In genomic region chr7:106054133-106054532, GRCh38 we compare ENCODE assay signal across 19 cellular contexts.
"Had no signal": no experiment of that assay in that cellular context is flagged by ENCODE, and none has a peak within 500 bp of the region (broad histone marks: within the 10 kb centered on the region; RNA-seq: fewer than 3 reads in every experiment).

No MANE protein-coding gene starts in this region.

- ATAC-seq: activated CD4-positive, alpha-beta T cell treated with anti-CD3 and anti-CD28 coated beads for 36 hours; T-helper 17 cell had no signal

- H3K4me3 ChIP-seq: PC-9 had no signal

- FAIRE-seq: colon, TTC549 had no signal

- H3K27ac ChIP-seq: PC-9 had no signal

- H3K4me2 ChIP-seq: PC-9 had no signal

- DNase-seq: activated B cell treated with CpG ODN at 0.5 μM for 24 hours; activated CD4-positive, alpha-beta memory T cell treated with anti-CD3 and anti-CD28 coated beads, Interleukin-2, amount 10 ng/mL, durations not matched to agents 7 days and 5 days; activated CD4-positive, alpha-beta T cell treated with anti-CD3 and anti-CD28 coated beads for 36 hours; activated CD4-positive, alpha-beta T cell treated with anti-CD3 and anti-CD28 coated beads, Interleukin-2, amount 50 U/mL, for 1 hour; activated CD8-positive, alpha-beta memory T cell treated with anti-CD3 and anti-CD28 coated beads, Interleukin-2, amount 50 U/mL, for 4 hours; activated naive CD4-positive, alpha-beta T cell; activated T-cell treated with anti-CD3 and anti-CD28 coated beads, Interleukin-2, amount 50 U/mL, for 1 hour; cerebellar nuclear complex; MM.1S; NCI-H1105; NCI-H1436; NCI-H187; NCI-H2081; PC-9; SHP77 treated with DMSO at 0.1 percent for 48 hours; T-helper 17 cell; T1000 had no signal

- H2AFZ ChIP-seq: PC-9 had no signal
